Comparison of ENCODE assay signal across 10 cellular contexts in the genomic region with DNA sequence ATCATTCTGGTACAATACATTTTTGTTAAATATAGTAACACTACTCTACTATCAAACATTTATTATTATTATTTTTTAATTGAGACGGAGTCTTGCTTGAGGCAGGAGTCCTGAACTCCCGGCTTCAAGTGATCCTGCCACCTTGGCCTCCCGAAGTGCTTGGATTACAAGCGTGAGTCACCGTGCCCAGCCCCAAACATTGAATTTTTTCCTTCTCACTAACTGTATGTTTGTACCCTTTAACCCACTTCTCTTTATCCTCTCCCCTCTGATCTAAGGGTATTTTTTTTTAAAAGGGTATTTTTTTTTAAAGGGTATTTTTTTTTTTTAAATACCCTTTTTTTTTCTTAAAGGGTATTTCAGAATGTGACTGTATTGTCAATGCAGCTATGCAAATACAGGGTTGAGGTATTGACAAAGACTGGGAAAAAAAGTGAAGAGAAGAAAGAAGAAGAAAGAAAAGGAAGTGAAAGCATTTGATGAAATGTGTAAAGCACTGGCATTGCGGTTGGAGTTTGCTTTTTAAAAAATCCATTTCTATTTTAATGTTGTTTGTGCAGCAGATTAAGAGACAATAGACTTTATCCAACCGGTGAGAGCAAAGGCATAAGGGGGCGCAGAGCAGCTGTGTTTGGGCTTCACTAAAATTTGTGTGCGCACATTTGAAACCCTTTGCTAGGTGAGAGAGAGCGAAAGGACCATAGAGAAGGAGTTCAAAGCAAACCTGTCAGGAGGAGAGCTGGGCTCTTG. TPM values are rescaled to one million over a fixed set of nuclear protein-coding genes. Genes with fewer than 3 reads are reported as not detected.
DNase-seq lines count a peak whose midpoint lies in the region; ATAC-seq, FAIRE-seq and TF ChIP-seq lines count a peak whose summit lies in the region.
"Had no signal": no experiment of that assay in that cellular context is flagged by ENCODE, and none has a peak within 500 bp of the region (broad histone marks: within the 10 kb centered on the region; RNA-seq: fewer than 3 reads in every experiment).

No MANE protein-coding gene starts in this region.

- H3K9ac ChIP-seq in Karpas-422 (ENCODE audit: low read length): no peak overlapping the region

- intact Hi-C loops in left ventricle myocardium inferior (cut with micrococcal nuclease): no loop called here

- no peaks in the 10 kb centered on the region for H3K9me2 ChIP-seq in Karpas-422 (replicated peaks; ENCODE audit: insufficient read depth, low read length)

- peak; percentile 84 for ATAC-seq in GM21723 (IDR thresholded peaks at IDR 0.05; ENCODE audit: unreplicated experiment)

- H4K20me1 ChIP-seq in Karpas-422 (ENCODE audit: insufficient read depth, low read depth, low read length): no peaks in the 10 kb centered on the region

- 69 to 86% (median 80%) methylated on average over 10 of the region's 10 CpGs for WGBS in small intestine, 3 donors

- H2AFZ ChIP-seq in Karpas-422 (ENCODE audit: low read length): no peak overlapping the region

- DNase-seq in Karpas-422: peak; percentile 44
- peak; percentile 58 for DNase-seq in epithelial cell of esophagus (ENCODE audit: low read depth)
- DNase-seq in small intestine: no peak
- DNase-seq in NCI-H1048 (lab: John Stamatoyannopoulos, UW): no peak
- no peak for DNase-seq in central memory CD4-positive, alpha-beta T cell
- DNase-seq in left ventricle myocardium inferior: no peak

- H3K27ac ChIP-seq in Karpas-422 (ENCODE audit: low read length) (no peak overlapping the region), small intestine (ENCODE audit: low read depth in 1 of 2, low read length in 1 of 2) (no peak overlapping the region), left ventricle myocardium inferior (replicated peaks) (no peak overlapping the region)

- H3K4me2 ChIP-seq in Karpas-422 (ENCODE audit: low read depth, low read length, poor library complexity, severe bottlenecking): no peak overlapping the region

- TF ChIP-seq CTCF in GM12875 (IDR thresholded peaks at IDR 0.05; ENCODE audit: borderline replicate concordance, insufficient read depth, low read depth, low read length): peak; percentile 7; the same call in 1 of the 2 replicates
- TF ChIP-seq CTCF in epithelial cell of esophagus (IDR thresholded peaks at IDR 0.05; ENCODE audit: insufficient read depth, low read depth, low read length, missing control alignments): no peak
- TF ChIP-seq CTCF in left ventricle myocardium inferior (IDR thresholded peaks at IDR 0.05; ENCODE audit: borderline replicate concordance): no peak

- H3K9me3 ChIP-seq in Karpas-422 (ENCODE audit: low read length) (no peaks in the 10 kb centered on the region), small intestine (ENCODE audit: control insufficient read depth, low read depth) (no peaks in the 10 kb centered on the region), left ventricle myocardium inferior (replicated peaks) (peaks cover 10% of the 10 kb centered on the region)

- H3K4me1 ChIP-seq in Karpas-422 (ENCODE audit: low read length) (peaks cover 10% of the 10 kb centered on the region), small intestine (ENCODE audit: control insufficient read depth in 2 of 2, insufficient read depth in 1 of 2, low read depth in 1 of 2, low read length in 1 of 2) (no peaks in the 10 kb centered on the region), left ventricle myocardium inferior (no peaks in the 10 kb centered on the region)

- H3K36me3 ChIP-seq in Karpas-422 (ENCODE audit: insufficient read depth, low read length) (no peaks in the 10 kb centered on the region), small intestine (ENCODE audit: control insufficient read depth in 2 of 2, insufficient read depth in 2 of 2, low read length in 2 of 2) (no peaks in the 10 kb centered on the region), left ventricle myocardium inferior (peaks cover 3% of the 10 kb centered on the region)

- no peak overlapping the region for H3K4me3 ChIP-seq in GM12875 (ENCODE audit: low read depth, low read length)
- H3K4me3 ChIP-seq in Karpas-422 (ENCODE audit: low read length): no peak overlapping the region
- H3K4me3 ChIP-seq in epithelial cell of esophagus (ENCODE audit: low read length): no peak overlapping the region
- H3K4me3 ChIP-seq in small intestine (ENCODE audit: low read depth in 1 of 2, low read length in 2 of 2): no peak overlapping the region
- H3K4me3 ChIP-seq in left ventricle myocardium inferior: no peak overlapping the region

- no peaks in the 10 kb centered on the region for H3K79me2 ChIP-seq in Karpas-422 (ENCODE audit: low read length)

- no peak for FAIRE-seq in small intestine (lab: Jason Lieb, UNC)
- FAIRE-seq: endothelial cell of umbilical vein, TTC549 had no signal

- H3K27me3 ChIP-seq in Karpas-422 (ENCODE audit: low read length): no peaks in the 10 kb centered on the region
- no peaks in the 10 kb centered on the region for H3K27me3 ChIP-seq in small intestine (ENCODE audit: control insufficient read depth in 2 of 2, insufficient read depth in 2 of 2, low read length in 2 of 2)
- no peaks in the 10 kb centered on the region for H3K27me3 ChIP-seq in left ventricle myocardium inferior (ENCODE audit: low read depth)

RNA-seq across cellular contexts. Expression of gene SYT17, which starts 42.3 kb away (rescaled TPM):
- total RNA-seq in Karpas-422 (2014; rRNA removed; shearing (Covaris generic); ENCODE audit: low replicate concordance): not detected in 2 replicates
- polyA plus RNA-seq in small intestine: 1 to 10 TPM; 1.8 to 4.1 (median 2.5) TPM
- 0.49 TPM for total RNA-seq in left ventricle myocardium inferior

Comparison
In these comparisons a context has a peak if more than half of its experiments do, and no peak if none do; other contexts are left out.
1. DNase-seq: peak in Karpas-422 (single experiment) and epithelial cell of esophagus (single experiment); none in small intestine (single experiment), NCI-H1048 (single experiment), central memory CD4-positive, alpha-beta T cell (single experiment) and left ventricle myocardium inferior (single experiment).